Comparison of ENCODE assay signal across 11 cellular contexts in genomic region chrX:4263005-4263404, GRCh38.
DNase-seq lines count a peak whose midpoint lies in the region; ATAC-seq and TF ChIP-seq lines count a peak whose summit lies in the region.
"Had no signal": no experiment of that assay in that cellular context is flagged by ENCODE, and none has a peak within 500 bp of the region (broad histone marks: within the 10 kb centered on the region; RNA-seq: fewer than 3 reads in every experiment).

No MANE protein-coding gene starts in this region.

- peaks cover 8% of the 10 kb centered on the region for H3K4me1 ChIP-seq in A673 (ENCODE audit: insufficient read depth, low read length, poor library complexity, severe bottlenecking)
- no peaks in the 10 kb centered on the region for H3K4me1 ChIP-seq in foreskin keratinocyte
- H3K4me1 ChIP-seq: upper lobe of left lung had no signal

- CTCF ChIA-PET in A673 (lab: Charles Lee): interaction anchor here (0.7 kb wide), 1 partner anchor 18 kb away, joined by 3 read pairs; no protein-coding TSS in a partner anchor

- peak overlapping the region; percentile 43 for H3K27ac ChIP-seq in A673 (ENCODE audit: low read depth, low read length, poor library complexity, severe bottlenecking)
- no peak overlapping the region for H3K27ac ChIP-seq in foreskin keratinocyte
- H3K27ac ChIP-seq: upper lobe of left lung had no signal

- intact Hi-C loops in A673 (cut with micrococcal nuclease; ENCODE audit: unreplicated experiment): no loop called here

- peak overlapping the region; percentile 7 for H3K4me3 ChIP-seq in A673 (ENCODE audit: low read depth, low read length, poor library complexity, severe bottlenecking)
- H3K4me3 ChIP-seq: upper lobe of left lung had no signal

- DNase-seq in A673 (ENCODE audit: low spot score): peak; percentile 73
- peak; percentile 81 for DNase-seq in NCI-H69 (lab: John Stamatoyannopoulos, UW)
- peak in 1 of 2 donors; percentile 3 for DNase-seq in foreskin keratinocyte
- no peak for DNase-seq in AG08395 (ENCODE audit: low spot score)
- DNase-seq in mucosa of gallbladder (ENCODE audit: low spot score): no peak
- DNase-seq: activated naive CD4-positive, alpha-beta T cell treated with anti-CD3 and anti-CD28 coated beads, Interleukin-2, amount 10 ng/mL, durations not matched to agents 7 days and 5 days; CD4-positive, alpha-beta T cell; upper lobe of left lung had no signal

- no peaks in the 10 kb centered on the region for H3K9me3 ChIP-seq in A673 (ENCODE audit: low read depth, low read length, poor library complexity, severe bottlenecking)
- H3K9me3 ChIP-seq: upper lobe of left lung had no signal

- POLR2A ChIA-PET in A673 (lab: Charles Lee; ENCODE audit: low non-redundant PET): no interaction called here

- H3K36me3 ChIP-seq in A673 (ENCODE audit: insufficient read depth, low read length, poor library complexity, severe bottlenecking): no peaks in the 10 kb centered on the region
- H3K36me3 ChIP-seq: upper lobe of left lung had no signal

- TF ChIP-seq CTCF in A673 (conservative IDR thresholded peaks at IDR 0.05; ENCODE audit: low read depth, low read length): peak; percentile 64
- peak; percentile 18 for TF ChIP-seq CTCF in foreskin keratinocyte (conservative IDR thresholded peaks at IDR 0.05)

- peak; percentile 78 for ATAC-seq in GM19395 (IDR thresholded peaks at IDR 0.05; ENCODE audit: unreplicated experiment)
- ATAC-seq in foreskin keratinocyte: no peak
- no peak for ATAC-seq in HG03135 (IDR thresholded peaks at IDR 0.05; ENCODE audit: unreplicated experiment)
- no peak for ATAC-seq in HG02973 (IDR thresholded peaks at IDR 0.05; ENCODE audit: unreplicated experiment)

- no TSS peak for BruUV-seq in A673 (replicated peaks; lab: Mats Ljungman, UMichigan)

- H3K27me3 ChIP-seq in A673 (replicated peaks; ENCODE audit: insufficient read depth, low read depth, low read length, poor library complexity) (no peaks in the 10 kb centered on the region), foreskin keratinocyte (no peaks in the 10 kb centered on the region)
- H3K27me3 ChIP-seq: upper lobe of left lung had no signal

Comparison
In these comparisons a context has a peak if more than half of its experiments do, and no peak if none do; other contexts are left out.
1. DNase-seq: peak in A673 (single experiment) and NCI-H69 (single experiment); none in AG08395 (single experiment) and mucosa of gallbladder (single experiment).